Comparison of ENCODE assay signal across 8 cellular contexts in the genomic region with DNA sequence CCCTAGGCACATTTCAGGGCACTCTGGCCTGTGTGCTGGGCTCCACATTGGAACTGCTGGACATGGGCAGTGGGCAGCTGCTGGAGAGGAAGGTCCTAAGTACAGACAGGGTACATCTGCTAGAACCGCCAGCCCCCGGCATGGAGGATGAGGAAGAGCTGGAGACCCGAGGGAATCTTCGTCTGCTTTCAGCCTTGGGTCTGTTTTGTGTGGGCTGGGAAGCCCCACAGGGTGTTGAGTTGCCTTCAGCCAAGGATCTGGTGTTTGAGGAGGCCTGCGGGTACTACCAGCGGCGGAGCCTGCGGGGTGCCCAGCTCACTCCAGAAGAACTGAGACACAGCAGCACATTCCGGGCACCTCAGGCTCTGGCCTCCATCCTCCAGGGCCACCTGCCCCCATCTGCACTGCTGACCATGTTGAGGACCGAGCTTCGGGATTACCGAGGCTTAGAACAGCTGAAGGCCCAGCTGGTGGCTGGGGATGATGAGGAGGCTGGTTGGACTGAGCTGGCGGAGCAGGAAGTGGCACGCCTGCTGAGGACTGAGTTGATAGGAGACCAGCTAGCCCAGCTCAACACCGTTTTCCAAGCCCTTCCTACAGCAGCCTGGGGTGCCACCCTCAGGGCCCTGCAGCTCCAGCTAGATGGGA.
DNase-seq lines count a peak whose midpoint lies in the region; ATAC-seq and TF ChIP-seq lines count a peak whose summit lies in the region.

No MANE protein-coding gene starts in this region.

- peak overlapping the region; percentile 98 for H3K27ac ChIP-seq in C4-2B

- peak overlapping the region; percentile 86 for H3K9ac ChIP-seq in Loucy (ENCODE audit: low read depth, low read length, poor library complexity, severe bottlenecking)

- H3K27me3 Mint-ChIP-seq in central memory CD8-positive, alpha-beta T cell = no peaks in the 10 kb centered on the region
- H3K27me3 Mint-ChIP-seq in nephron progenitor cell (ENCODE audit: low read depth, poor library complexity) = peaks cover 28% of the 10 kb centered on the region

- H3F3A ChIP-seq in Loucy (ENCODE audit: low read depth) = peaks cover 7% of the 10 kb centered on the region; the same call in 1 of the 2 replicates

- H3K79me2 ChIP-seq in Loucy (ENCODE audit: insufficient read depth, low read length) = peaks cover 24% of the 10 kb centered on the region

- H3K4me3 Mint-ChIP-seq in central memory CD8-positive, alpha-beta T cell = peak overlapping the region; percentile 86
- peak overlapping the region; percentile 87 for H3K4me3 Mint-ChIP-seq in nephron progenitor cell

- peaks cover 23% of the 10 kb centered on the region for H3K4me1 Mint-ChIP-seq in central memory CD8-positive, alpha-beta T cell
- H3K4me1 Mint-ChIP-seq in nephron progenitor cell = peaks cover 7% of the 10 kb centered on the region

- H3K27me3 ChIP-seq in Loucy (ENCODE audit: insufficient read depth, low read length, poor library complexity, severe bottlenecking) = no peaks in the 10 kb centered on the region

- no peak overlapping the region for H2AFZ ChIP-seq in Loucy (ENCODE audit: low read length)

- peaks cover 15% of the 10 kb centered on the region for H3K36me3 Mint-ChIP-seq in central memory CD8-positive, alpha-beta T cell (ENCODE audit: insufficient read depth)
- no peaks in the 10 kb centered on the region for H3K36me3 Mint-ChIP-seq in nephron progenitor cell (ENCODE audit: low read depth)

- ATAC-seq in central memory CD8-positive, alpha-beta T cell (replicated peaks; ENCODE audit: extremely low read depth, poor library complexity, severe bottlenecking) = no peak
- ATAC-seq in GM21619 (IDR thresholded peaks at IDR 0.05; ENCODE audit: unreplicated experiment) = no peak

- no peaks in the 10 kb centered on the region for H3K36me3 ChIP-seq in Loucy (ENCODE audit: insufficient read depth, low read length)

- no peak for DNase-seq in central memory CD8-positive, alpha-beta T cell (ENCODE audit: low spot score in 2 of 2)
- DNase-seq in nephron progenitor cell (no peak), NCI-H2029 (lab: John Stamatoyannopoulos, UW) (no peak), MV-4-11 (lab: John Stamatoyannopoulos, UW) (no peak)
- no peak for DNase-seq in NK-92 treated with Interleukin-12 subunit alpha and Interleukin-12 subunit beta, amount 100 ng/mL, for 24 hours (lab: John Stamatoyannopoulos, UW)

- H3K4me1 ChIP-seq in Loucy (ENCODE audit: insufficient read depth, low read length, poor library complexity, severe bottlenecking) = peaks cover 16% of the 10 kb centered on the region

- no peak for TF ChIP-seq CTCF in C4-2B (conservative IDR thresholded peaks at IDR 0.05)
- TF ChIP-seq CTCF in Loucy (conservative IDR thresholded peaks at IDR 0.05; ENCODE audit: low read length) = no peak
- no peak for TF ChIP-seq CTCF in nephron progenitor cell (IDR thresholded peaks at IDR 0.05)

- H3K4me3 ChIP-seq in Loucy (ENCODE audit: low read length, poor library complexity, severe bottlenecking) = peak overlapping the region; percentile 87

- peak overlapping the region; percentile 92 for H3K27ac Mint-ChIP-seq in central memory CD8-positive, alpha-beta T cell (ENCODE audit: low read depth)
- H3K27ac Mint-ChIP-seq in nephron progenitor cell = no peak overlapping the region

- H3K9me2 ChIP-seq in Loucy (replicated peaks; ENCODE audit: low read depth, low read length) = no peaks in the 10 kb centered on the region

- H3K9me3 Mint-ChIP-seq in central memory CD8-positive, alpha-beta T cell = no peaks in the 10 kb centered on the region
- no peaks in the 10 kb centered on the region for H3K9me3 Mint-ChIP-seq in nephron progenitor cell

- H4K20me1 ChIP-seq in Loucy (ENCODE audit: insufficient read depth, low read length, poor library complexity, severe bottlenecking) = peaks cover 20% of the 10 kb centered on the region

- no peaks in the 10 kb centered on the region for H3K9me3 ChIP-seq in Loucy (ENCODE audit: insufficient read depth, low read depth, low read length)

- peak overlapping the region; percentile 94 for H3K4me2 ChIP-seq in Loucy (ENCODE audit: low read depth, low read length, poor library complexity, severe bottlenecking)
